Comparison of ENCODE assay signal across 7 cellular contexts in genomic region chr7:74092964-74093339, GRCh38. TPM values are rescaled to one million over a fixed set of nuclear protein-coding genes. Genes with fewer than 3 reads are reported as not detected.
DNase-seq lines count a peak whose midpoint lies in the region; ATAC-seq and TF ChIP-seq lines count a peak whose summit lies in the region.

No MANE protein-coding gene starts in this region.

- H3K4me3 ChIP-seq in OCI-LY1 (ENCODE audit: low read depth, low read length, poor library complexity, severe bottlenecking) = peak overlapping the region; percentile 64
- H3K4me3 ChIP-seq in fibroblast of villous mesenchyme (ENCODE audit: low read depth, low read length) = no peak overlapping the region
- H3K4me3 ChIP-seq in skin epidermis = peak overlapping the region in 5 of 7 experiments; percentile 25 to 47 (median 30)

- H3K4me1 ChIP-seq in OCI-LY1 (ENCODE audit: insufficient read depth, low read length, severe bottlenecking) = peaks cover 38% of the 10 kb centered on the region

- H3K27ac Mint-ChIP-seq in HFFc6 = peak overlapping the region; percentile 49

- H3K9ac ChIP-seq in OCI-LY1 (ENCODE audit: low read length) = peak overlapping the region; percentile 66

- H3K27me3 ChIP-seq in OCI-LY1 (ENCODE audit: insufficient read depth, low read length) = no peaks in the 10 kb centered on the region

- peaks cover 6% of the 10 kb centered on the region for H3K27me3 Mint-ChIP-seq in HFFc6 (ENCODE audit: insufficient read depth)

- H3K79me2 ChIP-seq in OCI-LY1 (ENCODE audit: insufficient read depth, low read length) = no peaks in the 10 kb centered on the region

- H3K4me3 Mint-ChIP-seq in HFFc6 = no peak overlapping the region

- 0 out of 2 replicates have a peak, but pooled peaks cover 5% of the 10 kb centered on the region for H3F3A ChIP-seq in OCI-LY1 (ENCODE audit: insufficient read depth, low read length)

- peaks cover 21% of the 10 kb centered on the region for H3K36me3 Mint-ChIP-seq in HFFc6 (ENCODE audit: low read depth)

- ATAC-seq in GM18520 (IDR thresholded peaks at IDR 0.05; ENCODE audit: unreplicated experiment) (peak; percentile 50), omental fat pad (ENCODE audit: low FRiP score) (no peak)

- peaks cover 20% of the 10 kb centered on the region for H3K36me3 ChIP-seq in OCI-LY1 (ENCODE audit: insufficient read depth, low read length)

- H3K9me2 ChIP-seq in OCI-LY1 (ENCODE audit: low read depth, low read length) = no peaks in the 10 kb centered on the region

- no peaks in the 10 kb centered on the region for H4K20me1 ChIP-seq in OCI-LY1 (ENCODE audit: insufficient read depth, low read length)

- H3K27ac ChIP-seq in OCI-LY1 (ENCODE audit: low read depth, low read length, poor library complexity, severe bottlenecking) = peak overlapping the region; percentile 91
- peak overlapping the region in 20 of 21 experiments; percentile 62 to 98 (median 85) for H3K27ac ChIP-seq in skin epidermis

- TF ChIP-seq CTCF in HFFc6 (IDR thresholded peaks at IDR 0.05) (no peak), OCI-LY1 (IDR thresholded peaks at IDR 0.05; ENCODE audit: low read length) (no peak), fibroblast of villous mesenchyme (IDR thresholded peaks at IDR 0.05; ENCODE audit: insufficient read depth, low read depth, low read length) (no peak), omental fat pad (IDR thresholded peaks at IDR 0.05) (no peak)

- no peaks in the 10 kb centered on the region for H3K9me3 ChIP-seq in OCI-LY1 (ENCODE audit: low read length)

- H3K9me3 Mint-ChIP-seq in HFFc6 = peaks cover 21% of the 10 kb centered on the region

- no peak overlapping the region for H2AFZ ChIP-seq in OCI-LY1 (ENCODE audit: low read length)

- DNase-seq in HFFc6 = no peak
- peak; percentile 37 for DNase-seq in fibroblast of villous mesenchyme (ENCODE audit: low read depth)
- no peak for DNase-seq in SW 1271 (lab: John Stamatoyannopoulos, UW)
- no peak for DNase-seq in omental fat pad (ENCODE audit: low spot score)

- peaks cover 24% of the 10 kb centered on the region for H3K4me1 Mint-ChIP-seq in HFFc6 (ENCODE audit: low read depth)

- peak overlapping the region; percentile 78 for H3K4me2 ChIP-seq in OCI-LY1 (ENCODE audit: low read length)

RNA-seq across cellular contexts. Expression of gene LIMK1, which starts 9.3 kb away (rescaled TPM):
- 10 to 100 TPM; 57.8 to 75.6 (median 67.2) TPM for total RNA-seq in HFFc6 (2021; fragmentation: NEBNext Ultra II Directional; extraction: Animal tissue kit (Norgen Biotek cat#: 25700))
- total RNA-seq in fibroblast of villous mesenchyme (44.9 and 50.6 TPM in 2 replicates), omental fat pad (10 to 100 TPM; 10.4 to 31.0 (median 14.6) TPM)
